In the genomic region with DNA sequence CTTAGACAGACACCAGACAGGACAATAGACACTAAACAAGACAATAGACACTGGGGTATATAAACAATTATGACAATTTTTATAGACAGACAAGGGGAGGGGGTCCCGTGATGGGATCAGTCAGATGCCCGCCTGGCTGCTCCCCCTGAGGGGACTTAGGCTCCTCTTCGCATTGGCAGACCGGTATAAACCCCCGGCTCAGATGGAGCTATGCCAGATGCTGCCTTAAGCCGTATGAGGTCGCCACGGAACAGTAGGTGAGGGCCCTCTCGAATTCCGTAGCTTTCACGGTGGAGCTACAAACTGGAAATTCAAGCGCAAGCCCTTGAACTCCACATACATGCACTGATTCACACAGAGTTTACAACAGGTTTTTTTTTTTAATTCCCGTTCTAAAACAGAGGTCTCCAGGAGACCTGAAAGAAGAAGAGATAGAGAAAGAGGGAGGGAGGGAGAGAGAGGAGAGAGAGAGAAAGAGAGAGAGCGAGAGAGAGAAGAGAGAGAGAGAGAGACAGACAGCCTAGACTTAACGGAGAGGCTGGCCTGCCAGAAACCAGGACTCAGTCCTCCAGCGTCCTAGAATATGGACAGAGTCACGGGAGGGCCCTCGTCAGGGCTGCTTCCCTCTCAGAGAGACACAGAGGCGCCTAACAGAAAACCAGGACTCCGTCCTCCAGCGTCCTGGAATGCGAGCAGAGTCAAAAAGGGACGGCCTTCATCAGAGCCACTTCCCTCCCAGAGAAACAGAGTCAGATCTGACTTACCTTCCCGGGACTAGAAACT, we compare ENCODE assay signal across 10 cellular contexts. TPM values are rescaled to one million over a fixed set of nuclear protein-coding genes. Genes with fewer than 3 reads are reported as not detected.
DNase-seq lines count a peak whose midpoint lies in the region; ATAC-seq, FAIRE-seq and TF ChIP-seq lines count a peak whose summit lies in the region.
"Had no signal": no experiment of that assay in that cellular context is flagged by ENCODE, and none has a peak within 500 bp of the region (broad histone marks: within the 10 kb centered on the region; RNA-seq: fewer than 3 reads in every experiment).

No MANE protein-coding gene starts in this region.

- H3K9ac ChIP-seq in endothelial cell of umbilical vein (replicated peaks; ENCODE audit: extremely low read depth, insufficient read depth, low read length): no peak overlapping the region

- no TSS peak for BruUV-seq in endothelial cell of umbilical vein (replicated peaks; lab: Mats Ljungman, UMichigan)

- H3K4me2 ChIP-seq in endothelial cell of umbilical vein (ENCODE audit: insufficient read depth, low read length): peak overlapping the region; percentile 44

- H3K9me3 Mint-ChIP-seq in naive thymus-derived CD8-positive, alpha-beta T cell: peaks cover 0 to 4% (median 0%) of the 10 kb centered on the region in 9 donors

- H3K9me1 ChIP-seq in endothelial cell of umbilical vein (replicated peaks; ENCODE audit: control insufficient read depth, extremely low read depth, insufficient read depth, low read length): no peaks in the 10 kb centered on the region

- peaks cover 17 to 26% (median 19%) of the 10 kb centered on the region in 4 donors for H3K4me1 Mint-ChIP-seq in naive thymus-derived CD8-positive, alpha-beta T cell

- FAIRE-seq in endothelial cell of umbilical vein (lab: Jason Lieb, UNC) (peak; percentile 35), GM12891 (lab: Jason Lieb, UNC) (no peak)

- no peaks in the 10 kb centered on the region for H3K9me3 ChIP-seq in endothelial cell of umbilical vein (replicated peaks; ENCODE audit: control insufficient read depth, insufficient read depth, low read length)

- peak overlapping the region; percentile 23 for H2AFZ ChIP-seq in endothelial cell of umbilical vein (ENCODE audit: low read depth, low read length)

- no peak overlapping the region for H3K27ac ChIP-seq in endothelial cell of umbilical vein (ENCODE audit: insufficient read depth, low read depth, low read length)

- TF ChIP-seq POLR2A in endothelial cell of umbilical vein (IDR thresholded peaks at IDR 0.05; ENCODE audit: low read depth, low read length) (no peak), GM12891 (IDR thresholded peaks at IDR 0.05; ENCODE audit: low read depth, low read length) (no peak)

- H4K20me1 ChIP-seq in endothelial cell of umbilical vein (replicated peaks; ENCODE audit: control insufficient read depth, extremely low read depth, insufficient read depth, low read length): no peaks in the 10 kb centered on the region

- H3K27ac Mint-ChIP-seq in naive thymus-derived CD8-positive, alpha-beta T cell: peak overlapping the region in 4 of 10 donors; percentile 53 to 78 (median 62)

- dilution Hi-C loops in endothelial cell of umbilical vein (cut with MboI; ENCODE audit: extremely low pct_ligation_motif_present, low sequenced_read_pairs): no loop called here

- no peaks in the 10 kb centered on the region for H3K4me1 ChIP-seq in endothelial cell of umbilical vein (ENCODE audit: control insufficient read depth, extremely low read depth, insufficient read depth, low read length)

- peaks cover 32 to 61% (median 53%) of the 10 kb centered on the region in 5 donors for H3K27me3 Mint-ChIP-seq in naive thymus-derived CD8-positive, alpha-beta T cell

- intact Hi-C loops in endothelial cell of umbilical vein (cut with micrococcal nuclease): loop anchor here (2.0 kb wide), 1 partner anchor 129 kb away; no protein-coding TSS in a partner anchor

- TF ChIP-seq CTCF in endothelial cell of umbilical vein (IDR thresholded peaks at IDR 0.05; ENCODE audit: extremely low read depth in 1 of 2, insufficient read depth in 1 of 2, low read depth in 1 of 2, low read length in 2 of 2): no peak

- POLR2A ChIA-PET in endothelial cell of umbilical vein (lab: Charles Lee): interaction anchor here (0.6 kb wide), 1 partner anchor 27 kb away, joined by 3 read pairs; no protein-coding TSS in a partner anchor
- POLR2A ChIA-PET in naive thymus-derived CD8-positive, alpha-beta T cell (lab: Charles Lee): interaction anchor here (0.7 to 0.9 kb wide), 2 partner anchors 39 to 108 kb away, joined by 3 to 9 read pairs; partner anchors contain the start of genes RNF19B and S100PBP

- DNase-seq in DMS79 treated with DMSO at 0.1 percent for 48 hours (lab: John Stamatoyannopoulos, UW) (peak; percentile 74), SHP77 (lab: John Stamatoyannopoulos, UW) (peak; percentile 7 to 29), endothelial cell of umbilical vein (ENCODE audit: low read depth, low spot score) (peak; percentile 14), COLO829 (ENCODE audit: low spot score) (no peak), GM12891 (ENCODE audit: insufficient read length, low spot score) (no peak)
- DNase-seq in naive thymus-derived CD8-positive, alpha-beta T cell: peak in 6 of 10 donors; percentile 2 to 29 (median 24)

- no peaks in the 10 kb centered on the region for H3K79me2 ChIP-seq in endothelial cell of umbilical vein (ENCODE audit: control insufficient read depth, insufficient read depth, low read length)

- H3K36me3 Mint-ChIP-seq in naive thymus-derived CD8-positive, alpha-beta T cell: peaks cover 0 to 7% (median 1%) of the 10 kb centered on the region in 3 donors

- H3K36me3 ChIP-seq in endothelial cell of umbilical vein (ENCODE audit: control insufficient read depth in 2 of 2, extremely low read depth in 1 of 2, insufficient read depth in 2 of 2, low read length in 2 of 2): no peaks in the 10 kb centered on the region

- CTCF ChIA-PET in endothelial cell of umbilical vein (lab: Charles Lee): interaction anchor here (0.7 to 1.0 kb wide), 4 partner anchors 81 to 155 kb away, joined by 3 to 10 read pairs (median 4); partner anchors contain the start of gene AZIN2

- peak; percentile 75 to 82 for ATAC-seq in naive thymus-derived CD8-positive, alpha-beta T cell
- ATAC-seq in GM21526 (IDR thresholded peaks at IDR 0.05; ENCODE audit: low FRiP score, unreplicated experiment) (no peak), GM18909 (IDR thresholded peaks at IDR 0.05; ENCODE audit: poor library complexity, unreplicated experiment) (no peak)

- peak overlapping the region; percentile 57 to 81 (median 68) for H3K4me3 Mint-ChIP-seq in naive thymus-derived CD8-positive, alpha-beta T cell

- H3K4me3 ChIP-seq in endothelial cell of umbilical vein (replicated peaks in 1 of 3; ENCODE audit: insufficient read depth in 1 of 3, low read depth in 1 of 3, low read length in 3 of 3): no peak overlapping the region

- H3K27me3 ChIP-seq in endothelial cell of umbilical vein (ENCODE audit: control insufficient read depth in 2 of 2, insufficient read depth in 2 of 2, low read length in 2 of 2): peaks cover 2 to 3% of the 10 kb centered on the region in 2 experiments

TF ChIP-seq in GM12891, 5 proteins besides CTCF, POLR2A, EP300 and RAD21 (continues in another document):
- no peak for TF ChIP-seq TAF1 (IDR thresholded peaks at IDR 0.05; ENCODE audit: low read depth, low read length)

RNA-seq across cellular contexts. Expression of gene TMEM54, which starts 24.4 kb away (rescaled TPM):
- total RNA-seq in endothelial cell of umbilical vein: 14.8 and 23.6 TPM in 2 replicates
- 77.2 and 89.7 TPM in 2 replicates for polyA plus RNA-seq in endothelial cell of umbilical vein
- polyA plus RNA-seq in endothelial cell of umbilical vein (2011; cell fraction: cytosol; rRNA removed): 46.0 and 59.0 TPM in 2 replicates
- 13.8 and 15.0 TPM in 2 replicates for polyA plus RNA-seq in endothelial cell of umbilical vein (2011; cell fraction: nucleus; rRNA removed)
- polyA plus RNA-seq in endothelial cell of umbilical vein (2012): 69.8 and 78.5 TPM in 2 replicates
- 15.7 and 35.0 TPM in 2 replicates for polyA minus RNA-seq in endothelial cell of umbilical vein
- 7.7 TPM for polyA minus RNA-seq in endothelial cell of umbilical vein (2011; cell fraction: cytosol; rRNA and poly(A)+ RNA removed)
- polyA minus RNA-seq in endothelial cell of umbilical vein (2011; cell fraction: nucleus; rRNA and poly(A)+ RNA removed): 3.2 and 3.3 TPM in 2 replicates
- not detected for total RNA-seq in naive thymus-derived CD8-positive, alpha-beta T cell
- not detected for polyA plus RNA-seq in naive thymus-derived CD8-positive, alpha-beta T cell
- 0.49 TPM for polyA plus RNA-seq in GM12891 (2012; ENCODE audit: low read depth, missing spikeins)
- total RNA-seq: mononuclear cell had no signal

RNA-seq across cellular contexts. Expression of gene RNF19B, which starts 39.1 kb away (rescaled TPM):
- total RNA-seq in endothelial cell of umbilical vein: 24.2 and 25.6 TPM in 2 replicates
- 19.2 and 19.6 TPM in 2 replicates for polyA plus RNA-seq in endothelial cell of umbilical vein
- polyA plus RNA-seq in endothelial cell of umbilical vein (2011; cell fraction: cytosol; rRNA removed): 24.0 and 26.1 TPM in 2 replicates
- polyA plus RNA-seq in endothelial cell of umbilical vein (2011; cell fraction: nucleus; rRNA removed): 13.0 and 13.6 TPM in 2 replicates
- polyA plus RNA-seq in endothelial cell of umbilical vein (2012): 26.1 and 29.0 TPM in 2 replicates
- polyA minus RNA-seq in endothelial cell of umbilical vein: 25.3 and 31.0 TPM in 2 replicates
- polyA minus RNA-seq in endothelial cell of umbilical vein (2011; cell fraction: cytosol; rRNA and poly(A)+ RNA removed): 9.6 TPM
- polyA minus RNA-seq in endothelial cell of umbilical vein (2011; cell fraction: nucleus; rRNA and poly(A)+ RNA removed): 9.5 and 9.8 TPM in 2 replicates
- 10 to 100 TPM; 19.2 to 21.6 TPM for total RNA-seq in naive thymus-derived CD8-positive, alpha-beta T cell
- 1 to 10 TPM in 2 of 3 donors, under 1 TPM in 1; 0.44 to 1.8 (median 1.6) TPM for polyA plus RNA-seq in naive thymus-derived CD8-positive, alpha-beta T cell
- 19.3 TPM for polyA plus RNA-seq in GM12891 (2012; ENCODE audit: low read depth, missing spikeins)

RNA-seq across cellular contexts. Expression of gene HPCA, which starts 39.3 kb away (rescaled TPM):
- not detected in 2 replicates for total RNA-seq in endothelial cell of umbilical vein
- not detected in 2 replicates for polyA plus RNA-seq in endothelial cell of umbilical vein
- polyA plus RNA-seq in endothelial cell of umbilical vein (2011; cell fraction: cytosol; rRNA removed): 0.04 TPM in 1 of 2 replicates, not detected in the other
- 0.52 TPM in 1 of 2 replicates, not detected in the other for polyA plus RNA-seq in endothelial cell of umbilical vein (2011; cell fraction: nucleus; rRNA removed)
- polyA plus RNA-seq in endothelial cell of umbilical vein (2012): not detected in 2 replicates
- polyA minus RNA-seq in endothelial cell of umbilical vein: not detected in 2 replicates
- polyA minus RNA-seq in endothelial cell of umbilical vein (2011; cell fraction: cytosol; rRNA and poly(A)+ RNA removed): not detected
- polyA minus RNA-seq in endothelial cell of umbilical vein (2011; cell fraction: nucleus; rRNA and poly(A)+ RNA removed): not detected in 2 replicates
- not detected for total RNA-seq in naive thymus-derived CD8-positive, alpha-beta T cell
- polyA plus RNA-seq in naive thymus-derived CD8-positive, alpha-beta T cell: not detected
- not detected for polyA plus RNA-seq in GM12891 (2012; ENCODE audit: low read depth, missing spikeins)
- total RNA-seq: HT1080, mononuclear cell had no signal

RNA-seq across cellular contexts. Expression of gene FNDC5, which starts 54.8 kb away (rescaled TPM):
- 0.64 TPM in 1 of 2 replicates, not detected in the other for total RNA-seq in endothelial cell of umbilical vein
- polyA plus RNA-seq in endothelial cell of umbilical vein: 0.14 and 0.49 TPM in 2 replicates
- 0.25 and 0.34 TPM in 2 replicates for polyA plus RNA-seq in endothelial cell of umbilical vein (2011; cell fraction: cytosol; rRNA removed)
- 0.09 and 0.66 TPM in 2 replicates for polyA plus RNA-seq in endothelial cell of umbilical vein (2011; cell fraction: nucleus; rRNA removed)
- polyA plus RNA-seq in endothelial cell of umbilical vein (2012): 0.18 and 0.28 TPM in 2 replicates
- polyA minus RNA-seq in endothelial cell of umbilical vein: 1.1 TPM in 1 of 2 replicates, not detected in the other
- polyA minus RNA-seq in endothelial cell of umbilical vein (2011; cell fraction: cytosol; rRNA and poly(A)+ RNA removed): not detected
- polyA minus RNA-seq in endothelial cell of umbilical vein (2011; cell fraction: nucleus; rRNA and poly(A)+ RNA removed): not detected in 2 replicates
- not detected for total RNA-seq in naive thymus-derived CD8-positive, alpha-beta T cell
- not detected for polyA plus RNA-seq in naive thymus-derived CD8-positive, alpha-beta T cell
- 0.18 TPM for polyA plus RNA-seq in GM12891 (2012; ENCODE audit: low read depth, missing spikeins)

Comparison
In these comparisons a context has a peak if more than half of its experiments do, and no peak if none do; other contexts are left out.
1. DNase-seq: peak in DMS79 treated with DMSO at 0.1 percent for 48 hours (single experiment), SHP77 (2 of 2), endothelial cell of umbilical vein (single experiment) and naive thymus-derived CD8-positive, alpha-beta T cell (6 of 10); none in COLO829 (single experiment) and GM12891 (single experiment).
2. ATAC-seq: peak in naive thymus-derived CD8-positive, alpha-beta T cell (2 of 2); none in GM21526 (single experiment) and GM18909 (single experiment).
3. RNA of gene TMEM54, which starts 24.4 kb away (total RNA-seq): 14.8 to 23.6 TPM in endothelial cell of umbilical vein; not detected in naive thymus-derived CD8-positive, alpha-beta T cell; every median in the first group is over 10 times any median in the second.